34 cellular contexts compared by ENCODE assay signal in genomic region chr2:17232751-17233150, GRCh38.
"Had no signal": no experiment of that assay in that cellular context is flagged by ENCODE, and none has a peak within 500 bp of the region (broad histone marks: within the 10 kb centered on the region; RNA-seq: fewer than 3 reads in every experiment).

No MANE protein-coding gene starts in this region.

- H3K36me3 ChIP-seq: ascending aorta, cardiac muscle cell, MG63, SJSA1, WERI-Rb-1 had no signal

- H3K27me3 ChIP-seq: ascending aorta, cardiac muscle cell, MG63 had no signal

- ATAC-seq: activated CD8-positive, alpha-beta T cell treated with anti-CD3 and anti-CD28 coated beads for 36 hours; activated T-cell treated with anti-CD3 and anti-CD28 coated beads, Interleukin-2, amount 50 U/mL, for 72 hours; activated T-helper 17 cell treated with anti-CD3 and anti-CD28 coated beads, Interleukin-2, amount 50 U/mL, for 72 hours; Panc1 had no signal

- H3K9ac ChIP-seq: SK-N-SH had no signal

- H3K4me3 ChIP-seq: ascending aorta, cardiac muscle cell, MG63, SJSA1 had no signal

- H3K4me1 ChIP-seq: ascending aorta, SJSA1 had no signal

- H3K4me2 ChIP-seq: SK-N-SH had no signal

- H3K9me3 ChIP-seq: ascending aorta, MG63, SJSA1, SK-N-SH had no signal

- H3K27ac ChIP-seq: ascending aorta, cardiac muscle cell, SJSA1, WERI-Rb-1 had no signal

- DNase-seq: activated CD4-positive, alpha-beta T cell treated with anti-CD3 and anti-CD28 coated beads for 1 hour; activated CD4-positive, alpha-beta T cell treated with anti-CD3 and anti-CD28 coated beads for 48 hours; activated CD4-positive, CD25-positive, alpha-beta regulatory T cell; activated CD8-positive, alpha-beta T cell treated with anti-CD3 and anti-CD28 coated beads for 36 hours; activated effector memory CD4-positive, alpha-beta T cell treated with anti-CD3 and anti-CD28 coated beads, Interleukin-2, amount 50 U/mL, for 16 hours; activated naive CD4-positive, alpha-beta T cell; activated naive CD4-positive, alpha-beta T cell treated with anti-CD3 and anti-CD28 coated beads, Interleukin-2, amount 50 U/mL, for 16 hours; activated naive CD8-positive, alpha-beta T cell treated with anti-CD3 and anti-CD28 coated beads for 36 hours; activated T-cell treated with anti-CD3 and anti-CD28 coated beads, Interleukin-2, amount 50 U/mL, for 1 hour; activated T-cell treated with anti-CD3 and anti-CD28 coated beads, Interleukin-2, amount 50 U/mL, for 72 hours; amniotic stem cell; Karpas-422; KBM-7; MG63; NCI-H1048; NCI-H1105 treated with DMSO at 0.1 percent for 48 hours; NCI-H1436; NCI-H1694; NCI-H1930; NCI-H2081 treated with DMSO at 0.1 percent for 48 hours; NCI-H226; NCI-H446 treated with DMSO at 0.1 percent for 48 hours; NCI-H524; NCI-H69; NCI-H82; RPMI8226; SHP77 treated with DMSO at 0.1 percent for 48 hours; SK-N-SH; WERI-Rb-1 had no signal
